ENCODE assay signal across 8 cellular contexts in the genomic region with DNA sequence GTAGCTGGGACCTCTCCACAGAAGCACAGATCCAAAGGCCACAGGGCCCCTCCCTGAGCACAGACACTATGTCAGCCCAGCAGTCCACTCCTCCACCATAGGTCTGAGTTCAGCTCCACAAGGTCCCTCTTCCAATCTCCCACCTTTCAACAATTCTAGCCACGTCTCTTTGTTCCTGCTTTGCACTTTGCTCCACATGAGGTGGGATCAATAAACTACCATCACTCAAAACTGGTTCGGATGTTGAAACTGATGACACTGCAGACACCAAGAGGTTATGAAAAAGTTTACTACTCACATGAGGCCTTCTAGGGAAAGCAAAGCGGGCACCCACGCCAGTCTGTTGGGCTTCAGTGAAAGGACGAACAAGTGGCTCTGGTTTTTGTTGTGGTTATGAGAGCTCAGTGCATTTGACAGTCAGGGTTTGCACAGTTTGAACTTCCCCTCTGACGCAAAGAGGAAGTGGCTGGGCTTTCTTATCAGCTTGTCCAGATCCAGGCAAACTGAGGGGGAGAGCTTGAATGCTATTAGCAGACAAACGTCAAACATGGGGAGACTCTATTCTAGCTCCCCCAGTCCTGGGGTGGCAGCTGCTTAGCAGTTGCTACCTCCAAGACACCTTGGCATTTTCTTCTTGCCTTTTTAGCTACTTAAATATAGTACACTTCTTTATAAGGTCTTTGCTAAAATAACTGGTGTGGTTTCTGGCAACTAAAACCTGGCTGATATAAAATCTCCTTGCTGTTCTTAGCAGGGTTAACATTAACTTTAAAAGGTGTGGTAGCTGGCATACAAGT. TPM values are rescaled to one million over a fixed set of nuclear protein-coding genes. Genes with fewer than 3 reads are reported as not detected.
DNase-seq lines count a peak whose midpoint lies in the region; ATAC-seq, FAIRE-seq and TF ChIP-seq lines count a peak whose summit lies in the region.

No MANE protein-coding gene starts in this region.

- peak; percentile 98 for FAIRE-seq in GM18507 (lab: Jason Lieb, UNC)

- TF ChIP-seq CTCF in liver (IDR thresholded peaks at IDR 0.05; ENCODE audit: low read depth, low read length, missing input control), result no peak

- WGBS in liver, result 2% methylated on average over 7 of the region's 7 CpGs

- peaks cover 0 to 25% (median 13%) of the 10 kb centered on the region in 4 donors for H3K4me1 ChIP-seq in liver (ENCODE audit: control insufficient read depth in 4 of 4, insufficient read depth in 4 of 4, low read length in 3 of 4)

- TF ChIP-seq RAD21 in liver (IDR thresholded peaks at IDR 0.05), result peak; percentile 57 to 67

- peak; percentile 40 for DNase-seq in GM18507 (ENCODE audit: extremely low spot score, insufficient read length, low read depth)
- DNase-seq in T follicular helper cell (ENCODE audit: low read depth), result peak; percentile 27
- peak; percentile 100 for DNase-seq in amniotic epithelial cell (ENCODE audit: low read depth)
- peak; percentile 30 for DNase-seq in stimulated activated CD8-positive, alpha-beta memory T cell treated with anti-CD3 and anti-CD28 coated beads, Interleukin-12 subunit alpha, Interleukin-12 subunit beta, amount 100 ng/mL, for 1 hour (ENCODE audit: low read depth)
- no peak for DNase-seq in NCI-H2029 (lab: John Stamatoyannopoulos, UW)
- DNase-seq in GOT3 (lab: John Stamatoyannopoulos, UW), result no peak

- H3K27ac ChIP-seq in liver (ENCODE audit: low read depth in 1 of 2, low read length in 2 of 2), result peak overlapping the region; percentile 88 to 98

- H3K9me3 ChIP-seq in liver (ENCODE audit: control insufficient read depth in 4 of 4, low read length in 3 of 4), result no peaks in the 10 kb centered on the region

- ATAC-seq in HG03025 (IDR thresholded peaks at IDR 0.05; ENCODE audit: low FRiP score, unreplicated experiment), result peak; percentile 95

- peak overlapping the region; percentile 68 to 89 for H3K9ac ChIP-seq in liver (ENCODE audit: low read depth in 1 of 2, low read length in 2 of 2)

- peaks cover 0 to 4% (median 0%) of the 10 kb centered on the region in 4 donors for H3K36me3 ChIP-seq in liver (ENCODE audit: control insufficient read depth in 4 of 4, insufficient read depth in 3 of 4, low read depth in 1 of 4, low read length in 3 of 4)

- no peaks in the 10 kb centered on the region for H3K27me3 ChIP-seq in liver (ENCODE audit: control insufficient read depth in 4 of 4, insufficient read depth in 4 of 4, low read length in 3 of 4)

- peak overlapping the region; percentile 0 to 30 (median 9) for H3K4me3 ChIP-seq in liver (ENCODE audit: low read depth in 1 of 3, low read length in 3 of 3)

TF ChIP-seq in liver, 16 proteins besides CTCF, POLR2A, EP300 and RAD21:
- TF ChIP-seq EGR1 (IDR thresholded peaks at IDR 0.05; ENCODE audit: low read depth in 2 of 2), result no peak
- peak; percentile 61 for TF ChIP-seq NR2F2 (IDR thresholded peaks at IDR 0.05)
- TF ChIP-seq, protein P1, sequence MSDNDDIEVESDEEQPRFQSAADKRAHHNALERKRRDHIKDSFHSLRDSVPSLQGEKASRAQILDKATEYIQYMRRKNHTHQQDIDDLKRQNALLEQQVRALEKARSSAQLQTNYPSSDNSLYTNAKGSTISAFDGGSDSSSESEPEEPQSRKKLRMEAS (IDR thresholded peaks at IDR 0.05), result peak; percentile 81
- peak; percentile 56 to 67 for TF ChIP-seq JUND (IDR thresholded peaks at IDR 0.05)
- no peak for TF ChIP-seq FOXA1 (IDR thresholded peaks at IDR 0.05)
- peak; percentile 97 for TF ChIP-seq TAF1 (conservative IDR thresholded peaks at IDR 0.05)
- peak; percentile 98 for TF ChIP-seq SP1 (IDR thresholded peaks at IDR 0.05)
- TF ChIP-seq GABPA (IDR thresholded peaks at IDR 0.05 in 1 of 2, conservative IDR thresholded peaks at IDR 0.05 in 1 of 2), result peak; percentile 48 to 66
- peak; percentile 73 for TF ChIP-seq HNF4G (IDR thresholded peaks at IDR 0.05)
- TF ChIP-seq, protein P2, sequence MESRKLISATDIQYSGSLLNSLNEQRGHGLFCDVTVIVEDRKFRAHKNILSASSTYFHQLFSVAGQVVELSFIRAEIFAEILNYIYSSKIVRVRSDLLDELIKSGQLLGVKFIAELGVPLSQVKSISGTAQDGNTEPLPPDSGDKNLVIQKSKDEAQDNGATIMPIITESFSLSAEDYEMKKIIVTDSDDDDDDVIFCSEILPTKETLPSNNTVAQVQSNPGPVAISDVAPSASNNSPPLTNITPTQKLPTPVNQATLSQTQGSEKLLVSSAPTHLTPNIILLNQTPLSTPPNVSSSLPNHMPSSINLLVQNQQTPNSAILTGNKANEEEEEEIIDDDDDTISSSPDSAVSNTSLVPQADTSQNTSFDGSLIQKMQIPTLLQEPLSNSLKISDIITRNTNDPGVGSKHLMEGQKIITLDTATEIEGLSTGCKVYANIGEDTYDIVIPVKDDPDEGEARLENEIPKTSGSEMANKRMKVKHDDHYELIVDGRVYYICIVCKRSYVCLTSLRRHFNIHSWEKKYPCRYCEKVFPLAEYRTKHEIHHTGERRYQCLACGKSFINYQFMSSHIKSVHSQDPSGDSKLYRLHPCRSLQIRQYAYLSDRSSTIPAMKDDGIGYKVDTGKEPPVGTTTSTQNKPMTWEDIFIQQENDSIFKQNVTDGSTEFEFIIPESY (IDR thresholded peaks at IDR 0.05), result peak; percentile 64
- peak; percentile 83 for TF ChIP-seq YY1 (IDR thresholded peaks at IDR 0.05)
- TF ChIP-seq, protein P3, sequence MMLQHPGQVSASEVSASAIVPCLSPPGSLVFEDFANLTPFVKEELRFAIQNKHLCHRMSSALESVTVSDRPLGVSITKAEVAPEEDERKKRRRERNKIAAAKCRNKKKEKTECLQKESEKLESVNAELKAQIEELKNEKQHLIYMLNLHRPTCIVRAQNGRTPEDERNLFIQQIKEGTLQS (IDR thresholded peaks at IDR 0.05), result peak; percentile 42
- TF ChIP-seq, protein P4, sequence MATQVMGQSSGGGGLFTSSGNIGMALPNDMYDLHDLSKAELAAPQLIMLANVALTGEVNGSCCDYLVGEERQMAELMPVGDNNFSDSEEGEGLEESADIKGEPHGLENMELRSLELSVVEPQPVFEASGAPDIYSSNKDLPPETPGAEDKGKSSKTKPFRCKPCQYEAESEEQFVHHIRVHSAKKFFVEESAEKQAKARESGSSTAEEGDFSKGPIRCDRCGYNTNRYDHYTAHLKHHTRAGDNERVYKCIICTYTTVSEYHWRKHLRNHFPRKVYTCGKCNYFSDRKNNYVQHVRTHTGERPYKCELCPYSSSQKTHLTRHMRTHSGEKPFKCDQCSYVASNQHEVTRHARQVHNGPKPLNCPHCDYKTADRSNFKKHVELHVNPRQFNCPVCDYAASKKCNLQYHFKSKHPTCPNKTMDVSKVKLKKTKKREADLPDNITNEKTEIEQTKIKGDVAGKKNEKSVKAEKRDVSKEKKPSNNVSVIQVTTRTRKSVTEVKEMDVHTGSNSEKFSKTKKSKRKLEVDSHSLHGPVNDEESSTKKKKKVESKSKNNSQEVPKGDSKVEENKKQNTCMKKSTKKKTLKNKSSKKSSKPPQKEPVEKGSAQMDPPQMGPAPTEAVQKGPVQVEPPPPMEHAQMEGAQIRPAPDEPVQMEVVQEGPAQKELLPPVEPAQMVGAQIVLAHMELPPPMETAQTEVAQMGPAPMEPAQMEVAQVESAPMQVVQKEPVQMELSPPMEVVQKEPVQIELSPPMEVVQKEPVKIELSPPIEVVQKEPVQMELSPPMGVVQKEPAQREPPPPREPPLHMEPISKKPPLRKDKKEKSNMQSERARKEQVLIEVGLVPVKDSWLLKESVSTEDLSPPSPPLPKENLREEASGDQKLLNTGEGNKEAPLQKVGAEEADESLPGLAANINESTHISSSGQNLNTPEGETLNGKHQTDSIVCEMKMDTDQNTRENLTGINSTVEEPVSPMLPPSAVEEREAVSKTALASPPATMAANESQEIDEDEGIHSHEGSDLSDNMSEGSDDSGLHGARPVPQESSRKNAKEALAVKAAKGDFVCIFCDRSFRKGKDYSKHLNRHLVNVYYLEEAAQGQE (IDR thresholded peaks at IDR 0.05), result peak; percentile 90
- TF ChIP-seq RXRA (IDR thresholded peaks at IDR 0.05), result peak; percentile 90 to 94
- peak; percentile 7 for TF ChIP-seq FOXA2 (IDR thresholded peaks at IDR 0.05)
- peak; percentile 86 for TF ChIP-seq HNF4A (conservative IDR thresholded peaks at IDR 0.05)

RNA-seq across cellular contexts. Expression of a gene that starts 37.8 kb away (rescaled TPM):
- total RNA-seq in liver, result 1 to 10 TPM; 7.6 to 8.7 TPM
- 1 to 10 TPM; 2.1 to 2.2 TPM for polyA plus RNA-seq in liver

Comparison
In these comparisons a context has a peak if more than half of its experiments do, and no peak if none do; other contexts are left out.
1. DNase-seq: peak in GM18507 (single experiment), T follicular helper cell (single experiment), amniotic epithelial cell (single experiment) and stimulated activated CD8-positive, alpha-beta memory T cell treated with anti-CD3 and anti-CD28 coated beads, Interleukin-12 subunit alpha, Interleukin-12 subunit beta, amount 100 ng/mL, for 1 hour (single experiment); none in NCI-H2029 (single experiment) and GOT3 (single experiment).